ENCODE assay signal across 19 cellular contexts in the genomic region with DNA sequence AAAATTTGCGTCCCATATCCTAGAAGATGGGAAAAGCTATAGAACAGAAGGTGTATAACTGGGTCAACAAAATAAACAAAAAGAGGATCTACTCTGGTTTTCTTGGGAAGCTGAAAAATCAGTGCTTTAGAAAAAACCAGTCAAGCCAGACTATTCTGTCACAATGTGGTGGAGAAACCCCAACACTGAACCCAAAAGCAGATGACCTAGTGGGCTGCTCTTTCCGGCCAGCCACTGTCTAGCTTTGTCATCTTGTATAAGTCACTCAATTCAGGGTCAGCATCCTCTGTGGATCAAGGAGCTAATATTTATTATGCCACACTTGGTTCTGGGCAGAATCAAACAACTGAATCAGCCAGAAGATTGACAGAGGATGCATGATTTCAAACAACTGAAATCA. TPM values are rescaled to one million over a fixed set of nuclear protein-coding genes. Genes with fewer than 3 reads are reported as not detected.
DNase-seq lines count a peak whose midpoint lies in the region; ATAC-seq and TF ChIP-seq lines count a peak whose summit lies in the region.
"Had no signal": no experiment of that assay in that cellular context is flagged by ENCODE, and none has a peak within 500 bp of the region (broad histone marks: within the 10 kb centered on the region; RNA-seq: fewer than 3 reads in every experiment).

No MANE protein-coding gene starts in this region.

- 66% methylated on average over 2 of the region's 2 CpGs for whole genome bisulfite sequencing in right lobe of liver (ENCODE audit: insufficient coverage, low coverage, low lambda C conversion rate, missing lambda C conversion rate)

- no peak overlapping the region for H3K4me3 ChIP-seq in CD8-positive, alpha-beta memory T cell (ENCODE audit: low read length)
- H3K4me3 ChIP-seq in right lobe of liver: no peak overlapping the region
- H3K4me3 ChIP-seq in ascending aorta: no peak overlapping the region

- H3K9me3 Mint-ChIP-seq in CD8-positive, alpha-beta memory T cell: no peaks in the 10 kb centered on the region
- H3K9me3 Mint-ChIP-seq in stimulated activated memory B cell treated with anti-CD40 and anti-IgM and Interleukin-4, amounts not matched to agents 10 μg/mL and 1 μg/mL and 100 μg/mL, for 72 hours: peaks cover 3% of the 10 kb centered on the region
- H3K9me3 Mint-ChIP-seq: activated naive CD8-positive, alpha-beta T cell treated with anti-CD3 and anti-CD28 coated beads, Interleukin-2, amount 50 U/mL, for 24 hours; activated T-helper 2 cell treated with anti-CD3 and anti-CD28 coated beads, Interferon-gamma antibody, Interleukin-2, Interleukin-4, amounts not matched to agents 10 μg/mL and 5 μg/mL and 100 μg/mL, durations not matched to agents 14 hours and 24 hours and 36 hours; neural crest cell had no signal

- H3K36me3 ChIP-seq in CD8-positive, alpha-beta memory T cell (ENCODE audit: insufficient read depth, low read length): no peaks in the 10 kb centered on the region
- no peaks in the 10 kb centered on the region for H3K36me3 ChIP-seq in right lobe of liver
- no peaks in the 10 kb centered on the region for H3K36me3 ChIP-seq in ascending aorta
- H3K36me3 ChIP-seq: brain microvascular endothelial cell had no signal

- H3K27ac Mint-ChIP-seq in CD8-positive, alpha-beta memory T cell: peak overlapping the region; percentile 65 to 98 (median 94)
- peak overlapping the region; percentile 86 for H3K27ac Mint-ChIP-seq in T-helper 17 cell
- peak overlapping the region; percentile 70 for H3K27ac Mint-ChIP-seq in stimulated activated memory B cell treated with anti-CD40 and anti-IgM and Interleukin-4, amounts not matched to agents 10 μg/mL and 1 μg/mL and 100 μg/mL, for 72 hours

- peak overlapping the region in 2 of 7 donors; percentile 18 to 78 for H3K4me3 Mint-ChIP-seq in CD8-positive, alpha-beta memory T cell
- H3K4me3 Mint-ChIP-seq in T-helper 17 cell: no peak overlapping the region
- no peak overlapping the region for H3K4me3 Mint-ChIP-seq in stimulated activated memory B cell treated with anti-CD40 and anti-IgM and Interleukin-4, amounts not matched to agents 10 μg/mL and 1 μg/mL and 100 μg/mL, for 72 hours
- H3K4me3 Mint-ChIP-seq: activated naive CD8-positive, alpha-beta T cell treated with anti-CD3 and anti-CD28 coated beads, Interleukin-2, amount 50 U/mL, for 24 hours; neural crest cell had no signal

- H3K9me3 ChIP-seq in CD8-positive, alpha-beta memory T cell (ENCODE audit: low read length): no peaks in the 10 kb centered on the region
- H3K9me3 ChIP-seq in T-helper 17 cell (ENCODE audit: control insufficient read depth, low read length, poor library complexity, severe bottlenecking): no peaks in the 10 kb centered on the region
- H3K9me3 ChIP-seq in right lobe of liver: no peaks in the 10 kb centered on the region
- no peaks in the 10 kb centered on the region for H3K9me3 ChIP-seq in ascending aorta

- TF ChIP-seq POLR2A in right lobe of liver (IDR thresholded peaks at IDR 0.05): no peak

- H3K4me1 Mint-ChIP-seq in CD8-positive, alpha-beta memory T cell: peaks cover 25 to 42% (median 34%) of the 10 kb centered on the region in 3 donors
- peaks cover 17% of the 10 kb centered on the region for H3K4me1 Mint-ChIP-seq in T-helper 17 cell
- peaks cover 36% of the 10 kb centered on the region for H3K4me1 Mint-ChIP-seq in stimulated activated memory B cell treated with anti-CD40 and anti-IgM and Interleukin-4, amounts not matched to agents 10 μg/mL and 1 μg/mL and 100 μg/mL, for 72 hours

- DNase-seq in CD8-positive, alpha-beta memory T cell: no peak
- no peak for DNase-seq in T-helper 17 cell
- DNase-seq in right lobe of liver: no peak
- DNase-seq in ascending aorta (ENCODE audit: low spot score in 2 of 2): no peak
- no peak for DNase-seq in SHP77 treated with DMSO at 0.1 percent for 48 hours (lab: John Stamatoyannopoulos, UW)
- DNase-seq in activated CD4-positive, alpha-beta T cell treated with anti-CD3 and anti-CD28 coated beads, Interleukin-2, amount 50 U/mL, for 48 hours: no peak
- DNase-seq: activated naive CD8-positive, alpha-beta T cell treated with anti-CD3 and anti-CD28 coated beads, Interleukin-2, amount 50 U/mL, for 24 hours; brain microvascular endothelial cell; cortex of kidney; H7; hippocampal formation; NCI-H2171 treated with DMSO at 0.1 percent for 48 hours; NCI-H774; SHP77; T-helper 1 cell had no signal

- ATAC-seq in T-helper 17 cell (no peak), right lobe of liver (peak in 2 of 4 donors; percentile 7 to 18)
- no peak for ATAC-seq in stimulated activated memory B cell treated with anti-CD40 and anti-IgM and Interleukin-4, amounts not matched to agents 10 μg/mL and 1 μg/mL and 100 μg/mL, for 72 hours
- ATAC-seq: activated naive CD8-positive, alpha-beta T cell treated with anti-CD3 and anti-CD28 coated beads, Interleukin-2, amount 50 U/mL, for 24 hours had no signal

- no peak overlapping the region for H3K27ac ChIP-seq in CD8-positive, alpha-beta memory T cell (ENCODE audit: low read depth, low read length)
- peak overlapping the region; percentile 33 to 55 (median 50) for H3K27ac ChIP-seq in right lobe of liver
- no peak overlapping the region for H3K27ac ChIP-seq in ascending aorta
- H3K27ac ChIP-seq: brain microvascular endothelial cell, foreskin keratinocyte had no signal

- TF ChIP-seq CTCF in right lobe of liver (IDR thresholded peaks at IDR 0.05): no peak
- TF ChIP-seq CTCF in ascending aorta (IDR thresholded peaks at IDR 0.05): no peak

- intact Hi-C loops in right lobe of liver (cut with DNase I): no loop called here
- intact Hi-C loops in ascending aorta (cut with DNase I): no loop called here

- CTCF ChIA-PET in CD8-positive, alpha-beta memory T cell (lab: Charles Lee): interaction anchor here (0.6 to 1.3 kb wide), 2 partner anchors 27 to 531 kb away, joined by 3 read pairs; partner anchors contain the start of gene TMCC3

- H3K36me3 Mint-ChIP-seq in CD8-positive, alpha-beta memory T cell: no peaks in the 10 kb centered on the region
- peaks cover 2% of the 10 kb centered on the region for H3K36me3 Mint-ChIP-seq in T-helper 17 cell (ENCODE audit: low read depth)
- H3K36me3 Mint-ChIP-seq in stimulated activated memory B cell treated with anti-CD40 and anti-IgM and Interleukin-4, amounts not matched to agents 10 μg/mL and 1 μg/mL and 100 μg/mL, for 72 hours: peaks cover 22% of the 10 kb centered on the region

- H3K4me1 ChIP-seq in CD8-positive, alpha-beta memory T cell (ENCODE audit: insufficient read depth, low read length): peaks cover 26% of the 10 kb centered on the region
- H3K4me1 ChIP-seq in right lobe of liver (no peaks in the 10 kb centered on the region), ascending aorta (peaks cover 0 to 11% of the 10 kb centered on the region in 2 donors)

- H3K27me3 Mint-ChIP-seq in CD8-positive, alpha-beta memory T cell: peaks cover 3 to 4% of the 10 kb centered on the region in 2 donors
- H3K27me3 Mint-ChIP-seq in T-helper 17 cell: peaks cover 11% of the 10 kb centered on the region
- H3K27me3 Mint-ChIP-seq in stimulated activated memory B cell treated with anti-CD40 and anti-IgM and Interleukin-4, amounts not matched to agents 10 μg/mL and 1 μg/mL and 100 μg/mL, for 72 hours: no peaks in the 10 kb centered on the region

- no peaks in the 10 kb centered on the region for H3K27me3 ChIP-seq in CD8-positive, alpha-beta memory T cell (ENCODE audit: insufficient read depth, low read length, poor library complexity, severe bottlenecking)
- H3K27me3 ChIP-seq in right lobe of liver (no peaks in the 10 kb centered on the region), ascending aorta (no peaks in the 10 kb centered on the region)
- H3K27me3 ChIP-seq: brain microvascular endothelial cell, foreskin keratinocyte had no signal

- POLR2A ChIA-PET in CD8-positive, alpha-beta memory T cell (lab: Charles Lee): interaction anchor here (1.5 kb wide), 1 partner anchor 30 kb away, joined by 3 read pairs; no protein-coding TSS in a partner anchor

RNA-seq across cellular contexts. Expression of gene TMCC3, which starts 26.6 kb away (rescaled TPM):
- total RNA-seq in CD8-positive, alpha-beta memory T cell: under 1 TPM; 0.18 TPM
- polyA plus RNA-seq in CD8-positive, alpha-beta memory T cell: 0.41 TPM
- 1 to 10 TPM; 1.5 to 2.9 TPM for total RNA-seq in T-helper 17 cell
- 1 to 10 TPM; 2.1 to 6.2 (median 3.2) TPM for total RNA-seq in right lobe of liver
- total RNA-seq in ascending aorta: 11.0 TPM

Comparison
In these comparisons a context has a peak if more than half of its experiments do, and no peak if none do; other contexts are left out.
1. H3K27ac ChIP-seq: peak in right lobe of liver (3 of 3); none in CD8-positive, alpha-beta memory T cell (single experiment) and ascending aorta (0 of 2).
2. Peak in every context shown above with its lines, with median percentiles within 50 percentile points of each other: H3K27ac Mint-ChIP-seq.